Comparison of ENCODE assay signal across 8 cellular contexts in the genomic region with DNA sequence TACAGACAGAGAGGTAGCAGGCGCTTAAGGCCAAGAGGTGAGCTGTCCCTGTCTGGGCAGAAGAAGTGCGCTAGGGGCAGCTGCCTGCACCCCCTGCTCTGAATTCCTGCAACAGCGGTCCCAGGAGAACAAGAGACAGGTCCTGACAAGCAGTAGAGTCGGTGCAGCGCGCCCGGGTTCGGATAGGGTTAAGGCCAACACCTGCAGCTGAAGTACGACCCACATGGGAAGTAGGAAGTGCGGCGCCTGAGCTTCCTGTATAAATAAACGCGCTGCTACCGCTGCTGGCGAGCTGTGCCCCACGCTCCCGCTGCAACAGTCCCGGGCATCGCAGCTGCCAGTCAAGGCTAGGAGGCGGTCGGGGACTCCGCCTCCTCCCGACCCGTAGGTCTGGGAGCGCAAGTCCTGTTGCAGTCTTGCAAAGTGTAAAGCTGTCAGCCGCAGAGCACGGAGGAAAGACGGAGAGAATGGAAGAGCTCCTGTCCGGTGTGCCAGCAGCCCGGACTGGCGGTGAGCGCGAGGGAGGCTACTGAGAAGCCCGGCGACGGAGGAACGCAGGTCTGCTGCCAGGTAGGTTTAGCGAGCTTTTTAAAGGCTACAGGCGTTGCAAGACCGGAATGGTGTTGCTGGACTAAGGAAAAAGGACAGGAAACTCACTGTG. TPM values are rescaled to one million over a fixed set of nuclear protein-coding genes. Genes with fewer than 3 reads are reported as not detected.
DNase-seq lines count a peak whose midpoint lies in the region; ATAC-seq and TF ChIP-seq lines count a peak whose summit lies in the region.

A gene (plus strand): TSS at position 290 of the 661 bp plus-strand sequence. CDS start 12,185 bp downstream, outside the sequence.

- H3K4me1 ChIP-seq in adrenal gland (replicated peaks in 1 of 2) (peaks cover 0 to 20% of the 10 kb centered on the region in 2 donors), upper lobe of right lung (peaks cover 28% of the 10 kb centered on the region)

- peak within 1 kb of the TSS in 3 of 4 donors; percentile 31 to 63 (median 51) for H3K4me3 ChIP-seq in adrenal gland
- peak within 1 kb of the TSS; percentile 73 for H3K4me3 ChIP-seq in upper lobe of right lung

- TF ChIP-seq CTCF in GM10248 (IDR thresholded peaks at IDR 0.05; ENCODE audit: control extremely low read depth, extremely low read depth, low read depth, missing control alignments) (no peak), adrenal gland (IDR thresholded peaks at IDR 0.05) (no peak), progenitor cell of endocrine pancreas (IDR thresholded peaks at IDR 0.05; ENCODE audit: unreplicated experiment) (peak; percentile 5), upper lobe of right lung (IDR thresholded peaks at IDR 0.05) (no peak)

- no peaks in the 10 kb centered on the region for H3K9me3 Mint-ChIP-seq in progenitor cell of endocrine pancreas (ENCODE audit: low read depth)

- H3K27ac Mint-ChIP-seq in progenitor cell of endocrine pancreas: peak within 1 kb of the TSS; percentile 88

- no peaks in the 10 kb centered on the region for H3K36me3 Mint-ChIP-seq in progenitor cell of endocrine pancreas (ENCODE audit: insufficient read depth)

- CTCF ChIA-PET in GM10248 (lab: Yijun Ruan, JAX): interaction anchor here (1.0 to 1.2 kb wide), 4 partner anchors 11 to 64 kb away, joined by 3 to 4 read pairs (median 3); no protein-coding TSS in a partner anchor

- H3K9me3 ChIP-seq in adrenal gland (replicated peaks in 1 of 3) (no peaks in the 10 kb centered on the region), upper lobe of right lung (no peaks in the 10 kb centered on the region)

- peak within 1 kb of the TSS; percentile 85 for H3K4me3 Mint-ChIP-seq in progenitor cell of endocrine pancreas (ENCODE audit: low read depth)

- no peaks in the 10 kb centered on the region for H3K36me3 ChIP-seq in adrenal gland (replicated peaks in 1 of 2)
- H3K36me3 ChIP-seq in upper lobe of right lung: no peaks in the 10 kb centered on the region

- H3K27me3 ChIP-seq in adrenal gland (no peaks in the 10 kb centered on the region), upper lobe of right lung (no peaks in the 10 kb centered on the region)

- WGBS in adrenal gland, 4 donors: 2 to 4% (median 3%) methylated on average over 18 to 40 of the region's 40 CpGs

- ATAC-seq in HG02759 (IDR thresholded peaks at IDR 0.05; ENCODE audit: unreplicated experiment): peak; percentile 94
- ATAC-seq in left cardiac atrium: peak; percentile 96 to 98
- peak; percentile 97 for ATAC-seq in upper lobe of right lung

- POLR2A ChIA-PET in GM10248 (lab: Yijun Ruan, JAX): no interaction called here

- peak; percentile 34 to 63 for TF ChIP-seq POLR2A in adrenal gland (IDR thresholded peaks at IDR 0.05)

- H3K27me3 Mint-ChIP-seq in progenitor cell of endocrine pancreas: no peaks in the 10 kb centered on the region

- peak within 1 kb of the TSS in 3 of 5 donors; percentile 48 to 79 (median 51) for H3K27ac ChIP-seq in adrenal gland
- peak within 1 kb of the TSS; percentile 70 for H3K27ac ChIP-seq in upper lobe of right lung

- DNase-seq in GM10248 (ENCODE audit: extremely low spot score): peak; percentile 37
- DNase-seq in NCI-H1417 (lab: John Stamatoyannopoulos, UW): peak; percentile 85 to 92 (median 86)
- peak; percentile 37 for DNase-seq in T follicular helper cell (ENCODE audit: low read depth)
- peak; percentile 75 to 88 (median 80) for DNase-seq in adrenal gland
- peak; percentile 87 for DNase-seq in left cardiac atrium
- DNase-seq in progenitor cell of endocrine pancreas (ENCODE audit: low spot score, unreplicated experiment): peak; percentile 55
- peak; percentile 96 for DNase-seq in upper lobe of right lung

- peaks cover 23% of the 10 kb centered on the region for H3K4me1 Mint-ChIP-seq in progenitor cell of endocrine pancreas (ENCODE audit: low read depth)

- intact Hi-C loops in adrenal gland (cut with DNase I): no loop called here
- intact Hi-C loops in left cardiac atrium (cut with DNase I): no loop called here
- intact Hi-C loops in upper lobe of right lung (cut with DNase I): no loop called here

RNA-seq across cellular contexts. Expression of the gene that starts here (rescaled TPM):
- total RNA-seq in adrenal gland (10 to 100 TPM in 1 of 8 donors, 1 to 10 TPM in 7; 3.2 to 11.0 (median 8.4) TPM), left cardiac atrium (10 to 100 TPM; 19.0 to 20.0 TPM), progenitor cell of endocrine pancreas (3.1 and 3.4 TPM in 2 replicates), upper lobe of right lung (82.4 TPM)
- 1 to 10 TPM; 1.9 to 2.4 (median 2.4) TPM for polyA plus RNA-seq in adrenal gland

Comparison
In these comparisons a context has a peak if more than half of its experiments do, and no peak if none do; other contexts are left out.
1. Peak in every context shown above with its lines: DNase-seq, ATAC-seq, H3K4me3 ChIP-seq and H3K27ac ChIP-seq.
2. DNase-seq: peak in every context shown above with its lines; median percentile 96 in upper lobe of right lung; 87 in left cardiac atrium; 86 in NCI-H1417; 80 in adrenal gland; 55 in progenitor cell of endocrine pancreas; 37 in GM10248; 37 in T follicular helper cell.